11 cellular contexts compared by ENCODE assay signal in the genomic region with DNA sequence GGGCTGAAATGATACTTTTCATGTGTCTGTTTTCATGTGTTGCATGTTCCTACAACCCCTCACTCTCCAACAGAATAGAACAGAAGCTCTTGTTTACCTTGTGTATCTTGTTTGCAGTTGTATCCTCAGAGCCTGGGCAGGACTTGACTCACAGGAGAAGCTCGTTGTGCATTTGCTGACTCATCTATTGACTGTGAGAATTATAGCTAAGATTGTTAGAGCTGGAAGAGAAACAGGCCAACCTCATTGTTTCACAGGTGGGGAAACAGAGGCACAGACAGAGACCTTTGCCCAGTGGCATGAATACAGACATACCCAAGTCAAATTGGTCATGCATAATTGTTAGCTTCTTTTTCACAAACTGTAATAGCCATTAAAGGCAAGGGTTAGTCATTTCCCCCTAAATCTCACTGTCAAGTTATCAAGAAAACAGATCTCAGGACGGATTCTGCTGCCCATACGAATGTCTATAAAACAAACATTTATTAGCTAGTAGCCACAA. TPM values are rescaled to one million over a fixed set of nuclear protein-coding genes. Genes with fewer than 3 reads are reported as not detected.
DNase-seq lines count a peak whose midpoint lies in the region; ATAC-seq, FAIRE-seq and TF ChIP-seq lines count a peak whose summit lies in the region.
"Had no signal": no experiment of that assay in that cellular context is flagged by ENCODE, and none has a peak within 500 bp of the region (broad histone marks: within the 10 kb centered on the region; RNA-seq: fewer than 3 reads in every experiment).

No MANE protein-coding gene starts in this region.

- intact Hi-C loops in MCF 10A (cut with micrococcal nuclease) (no loop called here), HepG2 (cut with micrococcal nuclease; ENCODE audit: unreplicated experiment) (no loop called here)

- no peak for TF ChIP-seq CTCF in MCF 10A (IDR thresholded peaks at IDR 0.05; ENCODE audit: unreplicated experiment)
- no peak for TF ChIP-seq CTCF in HepG2 (CRISPR knock-in tag; IDR thresholded peaks at IDR 0.05)
- TF ChIP-seq CTCF in GM20000 (IDR thresholded peaks at IDR 0.05; ENCODE audit: extremely low read depth, missing control alignments): no peak
- TF ChIP-seq CTCF in MM.1S (IDR thresholded peaks at IDR 0.05; ENCODE audit: low read length): no peak

- POLR2A ChIA-PET in MCF 10A (lab: Yijun Ruan, JAX): interaction anchor here (0.6 to 1.5 kb wide), 8 partner anchors 9 to 996 kb away, joined by 3 to 6 read pairs (median 3); no protein-coding TSS in a partner anchor
- POLR2A ChIA-PET in HepG2 (lab: Yijun Ruan, JAX): no interaction called here

- BruUV-seq in MCF 10A (replicated peaks; lab: Mats Ljungman, UMichigan) (no TSS peak), HepG2 (replicated peaks; lab: Mats Ljungman, UMichigan) (no TSS peak)

- peak overlapping the region; percentile 68 for H3K27ac Mint-ChIP-seq in MCF 10A (ENCODE audit: low read depth, unreplicated experiment)
- H3K27ac Mint-ChIP-seq in immature natural killer cell: no peak overlapping the region
- H3K27ac Mint-ChIP-seq: CD14-positive monocyte had no signal

- no peak for FAIRE-seq in HTR-8/SVneo (lab: Jason Lieb, UNC)
- no peak for FAIRE-seq in HepG2 (lab: Jason Lieb, UNC)

- H3K27me3 ChIP-seq in ACC112 (ENCODE audit: insufficient read depth, low read length) (no peaks in the 10 kb centered on the region), HepG2 (ENCODE audit: control insufficient read depth in 1 of 2, insufficient read depth in 2 of 2, low read length in 2 of 2) (peaks cover 0 to 2% of the 10 kb centered on the region in 2 experiments; a peak in 1 of 5 replicates), MM.1S (replicated peaks; ENCODE audit: insufficient read depth, low read length) (no peaks in the 10 kb centered on the region)
- H3K27me3 ChIP-seq: ascending aorta had no signal

- ATAC-seq in HepG2 (peak; percentile 28; the same call in 1 of the 3 replicates), HG02642 (IDR thresholded peaks at IDR 0.05; ENCODE audit: poor library complexity, unreplicated experiment) (no peak)

- no peaks in the 10 kb centered on the region for H3K79me2 ChIP-seq in ACC112 (ENCODE audit: control insufficient read depth, insufficient read depth, low read length, unreplicated experiment)
- H3K79me2 ChIP-seq in HepG2 (ENCODE audit: insufficient read depth, low read length): no peaks in the 10 kb centered on the region
- H3K79me2 ChIP-seq in MM.1S (ENCODE audit: low read length): no peaks in the 10 kb centered on the region

- no peaks in the 10 kb centered on the region for H3K9me3 Mint-ChIP-seq in MCF 10A (ENCODE audit: unreplicated experiment)
- no peaks in the 10 kb centered on the region for H3K9me3 Mint-ChIP-seq in immature natural killer cell

- peak; percentile 67 for DNase-seq in HTR-8/SVneo (ENCODE audit: insufficient read length, low spot score)
- DNase-seq in MCF 10A (ENCODE audit: unreplicated experiment): peak; percentile 72
- DNase-seq in HepG2 (ENCODE audit: low spot score): peak; percentile 81
- DNase-seq in GM20000 (ENCODE audit: low spot score): no peak
- DNase-seq in MM.1S: no peak
- DNase-seq in immature natural killer cell: no peak
- DNase-seq: H7 had no signal

- in situ Hi-C loops in HepG2 (cut with HindIII; ENCODE audit: extremely low pct_ligation_motif_present, low pct_unique_long_range_greater_than_20kb): no loop called here

- H3K27ac ChIP-seq in ACC112 (ENCODE audit: low read depth, low read length): peak overlapping the region; percentile 86
- H3K27ac ChIP-seq in HepG2 (ENCODE audit: extremely low read length, insufficient read depth, low read length): peak overlapping the region; percentile 2
- H3K27ac ChIP-seq in MM.1S (ENCODE audit: low read length): no peak overlapping the region
- H3K27ac ChIP-seq: ascending aorta had no signal

- H3K4me1 Mint-ChIP-seq in MCF 10A (ENCODE audit: insufficient read depth, unreplicated experiment): peaks cover 33% of the 10 kb centered on the region
- H3K4me1 Mint-ChIP-seq in immature natural killer cell: peaks cover 5 to 9% of the 10 kb centered on the region in 2 donors

- H3F3A ChIP-seq in MM.1S (ENCODE audit: insufficient read depth, low read length): no peaks in the 10 kb centered on the region

- peak overlapping the region; percentile 43; the same call in 1 of the 2 replicates for H3K4me2 ChIP-seq in HepG2 (ENCODE audit: low read depth, low read length)
- no peak overlapping the region for H3K4me2 ChIP-seq in MM.1S (ENCODE audit: low read depth, low read length)

- H4K20me1 ChIP-seq in HepG2 (ENCODE audit: insufficient read depth, low read length): no peaks in the 10 kb centered on the region
- no peaks in the 10 kb centered on the region for H4K20me1 ChIP-seq in MM.1S (ENCODE audit: insufficient read depth, low read length)

- WGBS in HepG2 (ENCODE audit: low lambda C conversion rate): 0% methylated on average over 3 of the region's 3 CpGs

- no peaks in the 10 kb centered on the region for H3K9me2 ChIP-seq in MM.1S (replicated peaks; ENCODE audit: insufficient read depth, low read length)

- H3K9me3 ChIP-seq in HepG2 (ENCODE audit: low read length) (no peaks in the 10 kb centered on the region), MM.1S (replicated peaks; ENCODE audit: insufficient read depth, low read length) (no peaks in the 10 kb centered on the region)
- H3K9me3 ChIP-seq: ascending aorta had no signal

- H3K36me3 Mint-ChIP-seq in MCF 10A (ENCODE audit: insufficient read depth, unreplicated experiment) (no peaks in the 10 kb centered on the region), immature natural killer cell (no peaks in the 10 kb centered on the region)
- H3K36me3 Mint-ChIP-seq: CD14-positive monocyte had no signal

- H3K4me3 ChIP-seq in ACC112 (ENCODE audit: low read depth, low read length) (no peak overlapping the region), HepG2 (replicated peaks in 1 of 3; ENCODE audit: insufficient read depth in 1 of 3, low read depth in 2 of 3, low read length in 3 of 3) (no peak overlapping the region), MM.1S (ENCODE audit: low read length) (no peak overlapping the region)
- H3K4me3 ChIP-seq: ascending aorta had no signal

- H2AFZ ChIP-seq in ACC112 (ENCODE audit: low read length, unreplicated experiment) (peak overlapping the region; percentile 41), HepG2 (ENCODE audit: low read length) (no peak overlapping the region), MM.1S (ENCODE audit: low read length) (no peak overlapping the region)

- H3K36me3 ChIP-seq in ACC112 (ENCODE audit: insufficient read depth, low read length) (no peaks in the 10 kb centered on the region), HepG2 (replicated peaks in 1 of 2; ENCODE audit: control insufficient read depth in 1 of 2, insufficient read depth in 2 of 2, low read length in 2 of 2) (no peaks in the 10 kb centered on the region), MM.1S (replicated peaks; ENCODE audit: insufficient read depth, low read length) (no peaks in the 10 kb centered on the region)
- H3K36me3 ChIP-seq: ascending aorta had no signal

- peak in 1 of 2 experiments; percentile 62; a peak in 1 of 4 replicates for TF ChIP-seq EP300 in HepG2 (IDR thresholded peaks at IDR 0.05; ENCODE audit: low read depth in 2 of 2, low read length in 2 of 2)
- TF ChIP-seq EP300 in HepG2 (CRISPR knock-in tag; IDR thresholded peaks at IDR 0.05; ENCODE audit: borderline replicate concordance): no peak

- H3K4me1 ChIP-seq in ACC112 (ENCODE audit: control insufficient read depth, insufficient read depth, low read length, unreplicated experiment) (peaks cover 46% of the 10 kb centered on the region), HepG2 (ENCODE audit: insufficient read depth, low read length) (peaks cover 62% of the 10 kb centered on the region), MM.1S (ENCODE audit: low read length) (no peaks in the 10 kb centered on the region)
- H3K4me1 ChIP-seq: ascending aorta had no signal

- no peak for TF ChIP-seq POLR2A in HepG2 (IDR thresholded peaks at IDR 0.05; ENCODE audit: insufficient read depth in 1 of 2, low read depth in 2 of 2, low read length in 2 of 2)

- TF ChIP-seq RAD21 in HepG2 (CRISPR knock-in tag; IDR thresholded peaks at IDR 0.05): no peak

- H3K9ac ChIP-seq in HepG2 (ENCODE audit: insufficient read depth, low read depth, low read length) (no peak overlapping the region), MM.1S (ENCODE audit: low read length) (no peak overlapping the region)

- H3K4me3 Mint-ChIP-seq in MCF 10A (ENCODE audit: unreplicated experiment): no peak overlapping the region
- H3K4me3 Mint-ChIP-seq in immature natural killer cell: no peak overlapping the region
- H3K4me3 Mint-ChIP-seq: CD14-positive monocyte had no signal

- CTCF ChIA-PET in MCF 10A (lab: Yijun Ruan, JAX): interaction anchor here (1.0 to 1.8 kb wide), 6 partner anchors 10 to 700 kb away, joined by 3 to 8 read pairs (median 5); a partner anchor contains a TSS
- CTCF ChIA-PET in HepG2 (lab: Yijun Ruan, JAX; ENCODE audit: low intra/inter-chr PET ratio, low total read pairs): no interaction called here

- no peaks in the 10 kb centered on the region for H3K27me3 Mint-ChIP-seq in MCF 10A (ENCODE audit: insufficient read depth, unreplicated experiment)
- H3K27me3 Mint-ChIP-seq in immature natural killer cell (ENCODE audit: low read depth in 3 of 3): peaks cover 3 to 13% (median 6%) of the 10 kb centered on the region in 3 donors

RNA-seq across cellular contexts. Expression of a gene that starts 4.6 kb away (rescaled TPM):
- total RNA-seq in MCF 10A (2022) (0.52 and 0.54 TPM in 2 replicates), HepG2 (2016; rRNA removed; fragmentation: Illumina TruSeq; extraction: Trizol) (0.27 and 0.34 TPM in 2 replicates)
- 0.61 and 0.88 TPM in 2 replicates for total RNA-seq in HepG2 (2016; cell fraction: cytosol; rRNA removed; fragmentation: Illumina TruSeq; extraction: Trizol; ENCODE audit: low read depth)
- 0.28 TPM in 2 replicates for total RNA-seq in HepG2 (2016; cell fraction: insoluble cytoplasmic fraction; rRNA removed; fragmentation: Illumina TruSeq; extraction: Trizol)
- 0.62 and 0.80 TPM in 2 replicates for total RNA-seq in HepG2 (2016; cell fraction: membrane; rRNA removed; fragmentation: Illumina TruSeq; extraction: Trizol)
- 0.28 and 1.2 TPM in 2 replicates for total RNA-seq in HepG2 (2016; cell fraction: nucleus; rRNA removed; fragmentation: Illumina TruSeq; extraction: Trizol)
- polyA plus RNA-seq in HepG2 (2011; rRNA removed) (3.2 and 5.1 TPM in 2 replicates), immature natural killer cell (1 to 10 TPM in 1 of 3 donors, under 1 TPM in 1, not detected in 1; 0.39 to 2.4 TPM)
- 5.3 and 5.4 TPM in 2 replicates for polyA plus RNA-seq in HepG2 (2011; cell fraction: cytosol; rRNA removed)
- polyA plus RNA-seq in HepG2 (2011; cell fraction: nucleus; rRNA removed): 2.8 and 3.1 TPM in 2 replicates
- polyA plus RNA-seq in HepG2 (2012): 3.9 and 5.4 TPM in 2 replicates
- 0.62 and 0.84 TPM in 2 replicates for polyA plus RNA-seq in HepG2 (2016; cell fraction: cytosol; fragmentation: Illumina TruSeq; extraction: Trizol; ENCODE audit: low read depth)
- polyA plus RNA-seq in HepG2 (2016; cell fraction: insoluble cytoplasmic fraction; fragmentation: Illumina TruSeq; extraction: Trizol; ENCODE audit: low read depth): 0.35 and 0.72 TPM in 2 replicates
- 0.59 and 0.94 TPM in 2 replicates for polyA plus RNA-seq in HepG2 (2016; cell fraction: membrane; fragmentation: Illumina TruSeq; extraction: Trizol; ENCODE audit: low read depth)
- polyA plus RNA-seq in HepG2 (2016; cell fraction: nucleus; fragmentation: Illumina TruSeq; extraction: Trizol; ENCODE audit: insufficient read depth, low read depth): 1.5 and 2.6 TPM in 2 replicates
- polyA minus RNA-seq in HepG2 (2011; rRNA and poly(A)+ RNA removed; ENCODE audit: low replicate concordance): 7.5 and 42.0 TPM in 2 replicates
- polyA minus RNA-seq in HepG2 (2011; cell fraction: cytosol; rRNA and poly(A)+ RNA removed): 1.6 and 1.8 TPM in 2 replicates
- 2.8 and 3.5 TPM in 2 replicates for polyA minus RNA-seq in HepG2 (2011; cell fraction: nucleus; rRNA and poly(A)+ RNA removed)

RNA-seq across cellular contexts. Expression of a gene that starts 30.0 kb away (rescaled TPM):
- total RNA-seq in MCF 10A (2022) (not detected in 2 replicates), HepG2 (2016; rRNA removed; fragmentation: Illumina TruSeq; extraction: Trizol) (not detected in 2 replicates)
- not detected in 2 replicates for total RNA-seq in HepG2 (2016; cell fraction: cytosol; rRNA removed; fragmentation: Illumina TruSeq; extraction: Trizol; ENCODE audit: low read depth)
- not detected in 2 replicates for total RNA-seq in HepG2 (2016; cell fraction: insoluble cytoplasmic fraction; rRNA removed; fragmentation: Illumina TruSeq; extraction: Trizol)
- not detected in 2 replicates for total RNA-seq in HepG2 (2016; cell fraction: membrane; rRNA removed; fragmentation: Illumina TruSeq; extraction: Trizol)
- total RNA-seq in HepG2 (2016; cell fraction: nucleus; rRNA removed; fragmentation: Illumina TruSeq; extraction: Trizol): not detected in 2 replicates
- polyA plus RNA-seq in HepG2 (2011; rRNA removed) (0.04 TPM in 1 of 2 replicates, not detected in the other), immature natural killer cell (under 1 TPM; 0.22 to 0.96 (median 0.26) TPM)
- 0.03 TPM in 2 replicates for polyA plus RNA-seq in HepG2 (2011; cell fraction: cytosol; rRNA removed)
- not detected in 2 replicates for polyA plus RNA-seq in HepG2 (2011; cell fraction: nucleus; rRNA removed)
- polyA plus RNA-seq in HepG2 (2012): not detected in 2 replicates
- polyA plus RNA-seq in HepG2 (2016; cell fraction: cytosol; fragmentation: Illumina TruSeq; extraction: Trizol; ENCODE audit: low read depth): not detected in 2 replicates
- polyA plus RNA-seq in HepG2 (2016; cell fraction: insoluble cytoplasmic fraction; fragmentation: Illumina TruSeq; extraction: Trizol; ENCODE audit: low read depth): not detected in 2 replicates
- not detected in 2 replicates for polyA plus RNA-seq in HepG2 (2016; cell fraction: membrane; fragmentation: Illumina TruSeq; extraction: Trizol; ENCODE audit: low read depth)
- not detected in 2 replicates for polyA plus RNA-seq in HepG2 (2016; cell fraction: nucleus; fragmentation: Illumina TruSeq; extraction: Trizol; ENCODE audit: insufficient read depth, low read depth)
- polyA minus RNA-seq in HepG2 (2011; rRNA and poly(A)+ RNA removed; ENCODE audit: low replicate concordance): 0.48 TPM in 1 of 2 replicates, not detected in the other
- polyA minus RNA-seq in HepG2 (2011; cell fraction: cytosol; rRNA and poly(A)+ RNA removed): not detected in 2 replicates
- polyA minus RNA-seq in HepG2 (2011; cell fraction: nucleus; rRNA and poly(A)+ RNA removed): not detected in 2 replicates
- total RNA-seq: ascending aorta, H7 had no signal

Comparison
In these comparisons a context has a peak if more than half of its experiments do, and no peak if none do; other contexts are left out.
1. DNase-seq: peak in HTR-8/SVneo (single experiment), MCF 10A (single experiment) and HepG2 (single experiment); none in GM20000 (single experiment), MM.1S (single experiment) and immature natural killer cell (0 of 3).